In genomic region chr4:115152081-115152480, GRCh38 we compare ENCODE assay signal across 19 cellular contexts.
A peak's percentile ranks its signal among the peaks of the same experiment; 100 is the strongest.
DNase-seq lines count a peak whose midpoint lies in the region; ATAC-seq and TF ChIP-seq lines count a peak whose summit lies in the region.
"Had no signal": no experiment of that assay in that cellular context is flagged by ENCODE, and none has a peak within 500 bp of the region (broad histone marks: within the 10 kb centered on the region; RNA-seq: fewer than 3 reads in every experiment).

No MANE protein-coding gene starts in this region.

- H3K4me3 ChIP-seq in GM12864 (ENCODE audit: low read depth, low read length), result no peak overlapping the region
- H3K4me3 ChIP-seq in foreskin fibroblast (ENCODE audit: low read depth in 1 of 2, low read length in 2 of 2), result no peak overlapping the region
- H3K4me3 ChIP-seq: colonic mucosa, K562, thoracic aorta had no signal

- ATAC-seq in GM19395 (IDR thresholded peaks at IDR 0.05; ENCODE audit: unreplicated experiment) (peak; percentile 70), HG02623 (IDR thresholded peaks at IDR 0.05; ENCODE audit: unreplicated experiment) (peak; percentile 74), HG03342 (IDR thresholded peaks at IDR 0.05; ENCODE audit: unreplicated experiment) (peak; percentile 62), GM18868 (IDR thresholded peaks at IDR 0.05; ENCODE audit: unreplicated experiment) (no peak)
- ATAC-seq: K562 had no signal

- DNase-seq in GM12864 (ENCODE audit: low read depth), result peak; percentile 8
- DNase-seq in foreskin fibroblast, result no peak
- DNase-seq in activated effector memory CD4-positive, alpha-beta T cell treated with Interleukin-2 at 50 U/mL for 16 hours, result no peak
- no peak for DNase-seq in NCI-H2107 treated with DMSO at 0.1 percent for 48 hours (lab: John Stamatoyannopoulos, UW; ENCODE audit: unreplicated experiment)
- DNase-seq: 8988T; activated CD4-positive, CD25-positive, alpha-beta regulatory T cell treated with anti-CD3 and anti-CD28 coated beads, Interleukin-2, amount 50 U/mL, for 72 hours; activated naive CD4-positive, alpha-beta T cell treated with anti-CD3 and anti-CD28 coated beads for 36 hours; colonic mucosa; DMS79; NCI-H1105; NCI-H2227 treated with DMSO at 0.1 percent for 48 hours; SHP77; stimulated activated CD4-positive, alpha-beta T cell treated with anti-CD3 and anti-CD28 coated beads, Interleukin-4, amount 100 ng/mL, for 24 hours had no signal

- no peak for TF ChIP-seq CTCF in GM12864 (IDR thresholded peaks at IDR 0.05; ENCODE audit: low read depth, low read length, missing control alignments)
- TF ChIP-seq CTCF in foreskin fibroblast (IDR thresholded peaks at IDR 0.05; ENCODE audit: low read depth, low read length), result no peak
